In genomic region chr19:709965-710714, GRCh38 we compare ENCODE assay signal across 10 cellular contexts. TPM values are rescaled to one million over a fixed set of nuclear protein-coding genes. Genes with fewer than 3 reads are reported as not detected.
DNase-seq lines count a peak whose midpoint lies in the region; ATAC-seq and TF ChIP-seq lines count a peak whose summit lies in the region.
"Had no signal": no experiment of that assay in that cellular context is flagged by ENCODE, and none has a peak within 500 bp of the region (broad histone marks: within the 10 kb centered on the region; RNA-seq: fewer than 3 reads in every experiment).

No MANE protein-coding gene starts in this region.

- H4K5ac ChIP-seq in mesendoderm (ENCODE audit: low read length): no peak overlapping the region

- H3K9me3 ChIP-seq in NT2/D1 (ENCODE audit: insufficient read depth, low read length): no peaks in the 10 kb centered on the region
- H3K9me3 ChIP-seq in esophagus muscularis mucosa: peaks cover 0 to 3% (median under 1%) of the 10 kb centered on the region in 4 donors
- peaks cover 0 to 3% (median 0%) of the 10 kb centered on the region in 5 donors for H3K9me3 ChIP-seq in subcutaneous abdominal adipose tissue (ENCODE audit: control insufficient read depth in 5 of 5, low read length in 5 of 5)

- H3K4me1 Mint-ChIP-seq in activated CD4-positive, alpha-beta memory T cell treated with anti-CD3 and anti-CD28 coated beads, Interleukin-2, amount 10 ng/mL, durations not matched to agents 7 days and 5 days: peaks cover 2% of the 10 kb centered on the region
- H3K4me1 Mint-ChIP-seq: naive B cell had no signal

- 33% methylated on average over 18 of the region's 32 CpGs for WGBS in esophagus muscularis mucosa
- no CpG with 5 or more reads among the region's 32 CpGs for WGBS in mesendoderm (ENCODE audit: extremely low coverage, insufficient coverage, low lambda C conversion rate)

- H3K23ac ChIP-seq in mesendoderm (ENCODE audit: low read length): no peak overlapping the region

- no peak for TF ChIP-seq EP300 in esophagus muscularis mucosa (IDR thresholded peaks at IDR 0.05)

- H3K9me3 Mint-ChIP-seq in activated CD4-positive, alpha-beta memory T cell treated with anti-CD3 and anti-CD28 coated beads, Interleukin-2, amount 10 ng/mL, durations not matched to agents 7 days and 5 days: no peaks in the 10 kb centered on the region

- H3K4me3 ChIP-seq in NT2/D1 (ENCODE audit: insufficient read length, low read depth) (peak overlapping the region; percentile 62), esophagus muscularis mucosa (peak overlapping the region; percentile 76 to 95 (median 84)), mesendoderm (ENCODE audit: low read length) (no peak overlapping the region), subcutaneous abdominal adipose tissue (ENCODE audit: low read depth in 1 of 5, low read length in 5 of 5) (peak overlapping the region in 4 of 5 donors; percentile 66 to 79 (median 76))

- no peak for TF ChIP-seq POLR2A in esophagus muscularis mucosa (IDR thresholded peaks at IDR 0.05; ENCODE audit: low read depth)

- H3K4me2 ChIP-seq in mesendoderm (ENCODE audit: low read length): no peak overlapping the region

- H3K56ac ChIP-seq in mesendoderm (ENCODE audit: low read length): peak overlapping the region; percentile 82

- H3K27me3 Mint-ChIP-seq in activated CD4-positive, alpha-beta memory T cell treated with anti-CD3 and anti-CD28 coated beads, Interleukin-2, amount 10 ng/mL, durations not matched to agents 7 days and 5 days: peaks cover 25% of the 10 kb centered on the region

- no peak for ATAC-seq in HG03469 (IDR thresholded peaks at IDR 0.05; ENCODE audit: unreplicated experiment)

- H3K27ac Mint-ChIP-seq in activated CD4-positive, alpha-beta memory T cell treated with anti-CD3 and anti-CD28 coated beads, Interleukin-2, amount 10 ng/mL, durations not matched to agents 7 days and 5 days: no peak overlapping the region
- H3K27ac Mint-ChIP-seq: naive B cell had no signal

- H3K18ac ChIP-seq in mesendoderm (ENCODE audit: low read length): no peak overlapping the region

- POLR2A ChIA-PET in activated CD4-positive, alpha-beta memory T cell treated with anti-CD3 and anti-CD28 coated beads, Interleukin-2, amount 10 ng/mL, durations not matched to agents 7 days and 5 days (lab: Charles Lee): no interaction called here

- H4K8ac ChIP-seq in mesendoderm (ENCODE audit: low read depth, low read length): no peak overlapping the region

- H3K27ac ChIP-seq in esophagus muscularis mucosa (replicated peaks in 1 of 4): peak overlapping the region; percentile 81 to 86 (median 84)
- H3K27ac ChIP-seq in mesendoderm (ENCODE audit: low read depth, low read length): no peak overlapping the region
- peak overlapping the region; percentile 87 for H3K27ac ChIP-seq in subcutaneous abdominal adipose tissue (ENCODE audit: low read depth, low read length)

- H2BK15ac ChIP-seq in mesendoderm (replicated peaks; ENCODE audit: low read depth): no peak overlapping the region

- H3K79me2 ChIP-seq in mesendoderm (ENCODE audit: control insufficient read depth, insufficient read depth, low read length): no peaks in the 10 kb centered on the region

- no peak for TF ChIP-seq CTCF in esophagus muscularis mucosa (IDR thresholded peaks at IDR 0.05)

- DNase-seq in NT2/D1 (ENCODE audit: low read depth, low spot score) (no peak), esophagus muscularis mucosa (ENCODE audit: extremely low spot score) (no peak), mesendoderm (no peak), NCI-H510A (lab: John Stamatoyannopoulos, UW) (no peak), RPMI8226 (no peak)
- DNase-seq in activated CD4-positive, alpha-beta memory T cell treated with anti-CD3 and anti-CD28 coated beads, Interleukin-2, amount 10 ng/mL, durations not matched to agents 7 days and 5 days: no peak
- DNase-seq: dermis blood vessel endothelial cell, naive B cell had no signal

- CTCF ChIA-PET in activated CD4-positive, alpha-beta memory T cell treated with anti-CD3 and anti-CD28 coated beads, Interleukin-2, amount 10 ng/mL, durations not matched to agents 7 days and 5 days (lab: Charles Lee): no interaction called here

- H3K36me3 ChIP-seq in NT2/D1 (ENCODE audit: insufficient read depth, insufficient read length, low read length) (peaks cover under 1% of the 10 kb centered on the region), esophagus muscularis mucosa (peaks cover 0 to 4% (median under 1%) of the 10 kb centered on the region in 4 donors), mesendoderm (ENCODE audit: control insufficient read depth, insufficient read depth, low read length) (no peaks in the 10 kb centered on the region), subcutaneous abdominal adipose tissue (ENCODE audit: control insufficient read depth in 5 of 5, insufficient read depth in 5 of 5, low read length in 5 of 5) (peaks cover 0 to 4% (median 0%) of the 10 kb centered on the region in 5 donors)

- H3K79me1 ChIP-seq in mesendoderm (ENCODE audit: low read length): no peaks in the 10 kb centered on the region

- H2BK120ac ChIP-seq in mesendoderm (ENCODE audit: low read depth, low read length): no peak overlapping the region

- H3K36me3 Mint-ChIP-seq in activated CD4-positive, alpha-beta memory T cell treated with anti-CD3 and anti-CD28 coated beads, Interleukin-2, amount 10 ng/mL, durations not matched to agents 7 days and 5 days (ENCODE audit: low read depth): no peaks in the 10 kb centered on the region

- H3K27me3 ChIP-seq in NT2/D1 (ENCODE audit: insufficient read depth, insufficient read length) (no peaks in the 10 kb centered on the region), esophagus muscularis mucosa (peaks cover 0 to 10% (median 0%) of the 10 kb centered on the region in 4 donors), mesendoderm (ENCODE audit: insufficient read depth, low read length, poor library complexity) (no peaks in the 10 kb centered on the region), subcutaneous abdominal adipose tissue (ENCODE audit: control insufficient read depth in 5 of 5, insufficient read depth in 4 of 5, low read length in 5 of 5) (no peaks in the 10 kb centered on the region)

- H3K4ac ChIP-seq in mesendoderm (ENCODE audit: low read depth, low read length): no peak overlapping the region

- H3K4me3 Mint-ChIP-seq in activated CD4-positive, alpha-beta memory T cell treated with anti-CD3 and anti-CD28 coated beads, Interleukin-2, amount 10 ng/mL, durations not matched to agents 7 days and 5 days: no peak overlapping the region

- H3K9ac ChIP-seq in NT2/D1 (ENCODE audit: insufficient read length, low read depth) (peak overlapping the region; percentile 83), mesendoderm (ENCODE audit: low read length) (no peak overlapping the region), subcutaneous abdominal adipose tissue (ENCODE audit: low read length in 5 of 5) (peak overlapping the region in 4 of 5 donors; percentile 64 to 83 (median 73))

- intact Hi-C loops in esophagus muscularis mucosa (cut with DNase I): loop anchor here (2.0 kb wide), 1 partner anchor 23 kb away; no protein-coding TSS in a partner anchor

- H3K4me1 ChIP-seq in NT2/D1 (ENCODE audit: insufficient read depth, insufficient read length): peaks cover 11% of the 10 kb centered on the region
- H3K4me1 ChIP-seq in esophagus muscularis mucosa: peaks cover 20 to 44% (median 34%) of the 10 kb centered on the region in 4 donors
- no peaks in the 10 kb centered on the region for H3K4me1 ChIP-seq in mesendoderm (ENCODE audit: control insufficient read depth, low read depth, low read length)
- H3K4me1 ChIP-seq in subcutaneous abdominal adipose tissue (ENCODE audit: control insufficient read depth in 5 of 5, insufficient read depth in 5 of 5, low read length in 5 of 5): peaks cover 0 to 47% (median 39%) of the 10 kb centered on the region in 5 donors

- no peak overlapping the region for H2AK5ac ChIP-seq in mesendoderm (ENCODE audit: low read length)

- no peak overlapping the region for H2BK5ac ChIP-seq in mesendoderm (ENCODE audit: low read length)

RNA-seq across cellular contexts. Expression of gene PALM, which starts 1.4 kb away (rescaled TPM):
- total RNA-seq in esophagus muscularis mucosa: 100 to 1,000 TPM in 1 of 4 donors, 10 to 100 TPM in 3; 42.8 to 119 (median 70.8) TPM
- 2.0 TPM for polyA plus RNA-seq in mesendoderm (2013, experiment 1 of 2)
- 2.1 TPM for polyA plus RNA-seq in mesendoderm (2013, experiment 2 of 2)
- not detected for total RNA-seq in activated CD4-positive, alpha-beta memory T cell treated with anti-CD3 and anti-CD28 coated beads, Interleukin-2, amount 10 ng/mL, durations not matched to agents 7 days and 5 days

RNA-seq across cellular contexts. Expression of gene PRSS57, which starts 14.9 kb away (rescaled TPM):
- under 1 TPM in 1 of 4 donors, not detected in 3; 0.34 TPM for total RNA-seq in esophagus muscularis mucosa
- 0.04 TPM for polyA plus RNA-seq in mesendoderm (2013, experiment 1 of 2)
- polyA plus RNA-seq in mesendoderm (2013, experiment 2 of 2): not detected
- total RNA-seq in activated CD4-positive, alpha-beta memory T cell treated with anti-CD3 and anti-CD28 coated beads, Interleukin-2, amount 10 ng/mL, durations not matched to agents 7 days and 5 days: not detected
- total RNA-seq: dermis blood vessel endothelial cell had no signal

RNA-seq across cellular contexts. Expression of gene FSTL3, which starts 33.9 kb away (rescaled TPM):
- total RNA-seq in esophagus muscularis mucosa: 100 to 1,000 TPM; 115 to 226 (median 217) TPM
- polyA plus RNA-seq in mesendoderm (2013, experiment 1 of 2): 2.3 TPM
- 2.6 TPM for polyA plus RNA-seq in mesendoderm (2013, experiment 2 of 2)
- 1 to 10 TPM; 2.5 to 3.0 TPM for total RNA-seq in activated CD4-positive, alpha-beta memory T cell treated with anti-CD3 and anti-CD28 coated beads, Interleukin-2, amount 10 ng/mL, durations not matched to agents 7 days and 5 days

RNA-seq across cellular contexts. Expression of gene MISP, which starts 40.8 kb away (rescaled TPM):
- total RNA-seq in esophagus muscularis mucosa: 1 to 10 TPM in 1 of 4 donors, not detected in 3; 2.0 TPM
- 0.11 TPM for polyA plus RNA-seq in mesendoderm (2013, experiment 1 of 2)
- polyA plus RNA-seq in mesendoderm (2013, experiment 2 of 2): 0.14 TPM
- total RNA-seq in activated CD4-positive, alpha-beta memory T cell treated with anti-CD3 and anti-CD28 coated beads, Interleukin-2, amount 10 ng/mL, durations not matched to agents 7 days and 5 days: not detected
- total RNA-seq: dermis blood vessel endothelial cell had no signal

RNA-seq across cellular contexts. Expression of gene RNF126, which starts 47.1 kb away (rescaled TPM):
- total RNA-seq in esophagus muscularis mucosa: 10 to 100 TPM; 41.5 to 63.5 (median 62.3) TPM
- 86.4 TPM for polyA plus RNA-seq in mesendoderm (2013, experiment 1 of 2)
- polyA plus RNA-seq in mesendoderm (2013, experiment 2 of 2): 86.7 TPM
- total RNA-seq in activated CD4-positive, alpha-beta memory T cell treated with anti-CD3 and anti-CD28 coated beads, Interleukin-2, amount 10 ng/mL, durations not matched to agents 7 days and 5 days: 10 to 100 TPM; 80.6 to 82.2 TPM

Comparison
In these comparisons a context has a peak if more than half of its experiments do, and no peak if none do; other contexts are left out.
1. RNA of gene PALM, which starts 1.4 kb away (total RNA-seq): 42.8 to 119 TPM in esophagus muscularis mucosa; not detected in activated CD4-positive, alpha-beta memory T cell treated with anti-CD3 and anti-CD28 coated beads, Interleukin-2, amount 10 ng/mL, durations not matched to agents 7 days and 5 days; every median in the first group is over 10 times any median in the second.
2. RNA of gene FSTL3, which starts 33.9 kb away (total RNA-seq): 115 to 226 TPM in esophagus muscularis mucosa; 2.5 to 3.0 TPM in activated CD4-positive, alpha-beta memory T cell treated with anti-CD3 and anti-CD28 coated beads, Interleukin-2, amount 10 ng/mL, durations not matched to agents 7 days and 5 days; every median in the first group is over 10 times any median in the second.